In the genomic region with DNA sequence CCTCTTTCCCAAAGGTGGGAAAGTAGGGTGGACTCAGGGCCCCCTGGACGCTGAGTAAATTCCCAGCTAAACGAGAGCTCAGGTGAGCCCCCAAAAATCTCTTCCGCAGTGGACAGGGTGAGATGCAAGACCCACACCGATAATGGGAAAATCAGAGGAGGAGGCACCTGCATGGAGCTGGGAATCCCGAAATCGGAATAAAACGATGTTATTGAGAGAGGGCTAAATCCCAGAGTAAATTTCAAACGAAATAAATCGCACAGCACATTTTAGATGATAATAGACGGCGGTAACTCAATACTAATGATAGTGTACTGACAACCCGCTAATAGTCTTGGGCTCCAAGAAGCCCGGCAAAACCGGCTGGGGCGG, we compare ENCODE assay signal across 19 cellular contexts. TPM values are rescaled to one million over a fixed set of nuclear protein-coding genes. Genes with fewer than 3 reads are reported as not detected.
A peak's percentile ranks its signal among the peaks of the same experiment; 100 is the strongest.
DNase-seq lines count a peak whose midpoint lies in the region; ATAC-seq, FAIRE-seq and TF ChIP-seq lines count a peak whose summit lies in the region.
"Had no signal": no experiment of that assay in that cellular context is flagged by ENCODE, and none has a peak within 500 bp of the region (broad histone marks: within the 10 kb centered on the region; RNA-seq: fewer than 3 reads in every experiment).

No MANE protein-coding gene starts in this region.

- no peak overlapping the region for H3K18ac ChIP-seq in H1 (ENCODE audit: extremely low read depth, low read length)

- peak overlapping the region; percentile 44; the same call in 1 of the 3 replicates for H3K4me3 Mint-ChIP-seq in GM23338
- peak overlapping the region in 1 of 4 donors; percentile 18 for H3K4me3 Mint-ChIP-seq in IgD-negative memory B cell
- H3K4me3 Mint-ChIP-seq in memory B cell, result no peak overlapping the region
- H3K4me3 Mint-ChIP-seq in activated CD4-positive, alpha-beta memory T cell treated with anti-CD3 and anti-CD28 coated beads, Interleukin-2, amount 10 ng/mL, durations not matched to agents 7 days and 5 days, result no peak overlapping the region
- no peak overlapping the region for H3K4me3 Mint-ChIP-seq in HFFc6

- no peak for FAIRE-seq in H1 (lab: Jason Lieb, UNC)
- FAIRE-seq: GM12892 had no signal

- H3K27me3 Mint-ChIP-seq in GM23338 (ENCODE audit: insufficient read depth, low read depth, poor library complexity) (peaks cover 96% of the 10 kb centered on the region), IgD-negative memory B cell (peaks cover 47% of the 10 kb centered on the region), memory B cell (peaks cover 38% of the 10 kb centered on the region), HFFc6 (ENCODE audit: insufficient read depth) (peaks cover 50% of the 10 kb centered on the region)
- peaks cover 81% of the 10 kb centered on the region for H3K27me3 Mint-ChIP-seq in activated CD4-positive, alpha-beta memory T cell treated with anti-CD3 and anti-CD28 coated beads, Interleukin-2, amount 10 ng/mL, durations not matched to agents 7 days and 5 days

- no peak overlapping the region for H2AFZ ChIP-seq in GM23338
- H2AFZ ChIP-seq in H1 (ENCODE audit: low read length), result no peak overlapping the region

- peak overlapping the region; percentile 87 for H3K4me2 ChIP-seq in GM23338
- H3K4me2 ChIP-seq in H1 (ENCODE audit: insufficient read depth in 1 of 2, low read depth in 2 of 2, low read length in 2 of 2), result peak overlapping the region; percentile 58 to 78
- H3K4me2 ChIP-seq: BLaER1 had no signal

- no peak overlapping the region for H2BK12ac ChIP-seq in H1 (ENCODE audit: low read depth, low read length)

- no peak for TF ChIP-seq RAD21 in H1 (IDR thresholded peaks at IDR 0.05 in 1 of 2, conservative IDR thresholded peaks at IDR 0.05 in 1 of 2; ENCODE audit: low read depth in 2 of 2, low read length in 2 of 2)

- H3K9me3 Mint-ChIP-seq in GM23338 (peaks cover 3% of the 10 kb centered on the region; the same call in 2 of the 3 replicates), IgD-negative memory B cell (no peaks in the 10 kb centered on the region), memory B cell (no peaks in the 10 kb centered on the region), HFFc6 (no peaks in the 10 kb centered on the region)
- H3K9me3 Mint-ChIP-seq in activated CD4-positive, alpha-beta memory T cell treated with anti-CD3 and anti-CD28 coated beads, Interleukin-2, amount 10 ng/mL, durations not matched to agents 7 days and 5 days, result no peaks in the 10 kb centered on the region
- H3K9me3 Mint-ChIP-seq: CD8-positive, alpha-beta memory T cell had no signal

- H3K14ac ChIP-seq in H1 (ENCODE audit: insufficient read length), result no peak overlapping the region

- H3K27me3 ChIP-seq in GM23338 (ENCODE audit: insufficient read depth), result peaks cover 93% of the 10 kb centered on the region
- peaks cover 66 to 93% (median 91%) of the 10 kb centered on the region in 4 experiments for H3K27me3 ChIP-seq in H1 (replicated peaks in 1 of 4; ENCODE audit: control insufficient read depth in 3 of 4, extremely low read depth in 1 of 4, insufficient read depth in 3 of 4, low read length in 3 of 4)

- no peak overlapping the region for H3K23ac ChIP-seq in H1 (ENCODE audit: insufficient read length)

- no peaks in the 10 kb centered on the region; the same call in 1 of the 2 replicates for H3K79me1 ChIP-seq in H1 (ENCODE audit: low read depth, low read length)

- H3K36me3 ChIP-seq in GM23338 (ENCODE audit: insufficient read depth) (no peaks in the 10 kb centered on the region; the same call in 1 of the 2 replicates), H1 (ENCODE audit: control insufficient read depth in 2 of 4, insufficient read depth in 4 of 4, low read length in 3 of 4) (peaks cover 0 to 4% (median 0%) of the 10 kb centered on the region in 4 experiments; a peak in 1 of 8 replicates)
- H3K36me3 ChIP-seq: BLaER1 had no signal

- H2AK5ac ChIP-seq in H1 (ENCODE audit: low read depth, low read length), result no peak overlapping the region

- no peak overlapping the region for H2BK20ac ChIP-seq in H1 (ENCODE audit: low read length)

- WGBS in H1 (ENCODE audit: extremely low coverage in 1 of 2, insufficient coverage in 1 of 2, insufficient read length in 1 of 2, insufficient replicate concordance in 2 of 2, low coverage in 1 of 2, low lambda C conversion rate in 2 of 2, missing lambda C conversion rate in 1 of 2), 2 experiments, result 20% methylated on average over 15 of the region's 15 CpGs; no CpG with 5 or more reads in 1 of the 2 experiments

- TF ChIP-seq CTCF in GM23338 (conservative IDR thresholded peaks at IDR 0.05; ENCODE audit: low read depth in 2 of 2) (no peak), H1 (IDR thresholded peaks at IDR 0.05; ENCODE audit: control extremely low read depth in 1 of 3, insufficient read depth in 1 of 3, low read depth in 1 of 3, low read length in 3 of 3) (no peak), HFFc6 (IDR thresholded peaks at IDR 0.05) (no peak)

- TF ChIP-seq POLR2A in H1 (IDR thresholded peaks at IDR 0.05; ENCODE audit: control extremely low read depth in 1 of 2, low read depth in 2 of 2, low read length in 2 of 2), result no peak

- H3K4me1 ChIP-seq in GM23338 (ENCODE audit: insufficient read depth), result peaks cover 34% of the 10 kb centered on the region
- H3K4me1 ChIP-seq in H1 (replicated peaks in 1 of 4; ENCODE audit: control insufficient read depth in 3 of 4, insufficient read depth in 4 of 4, low read length in 3 of 4), result peaks cover 0 to 31% (median 18%) of the 10 kb centered on the region in 4 experiments; a peak in 6 of 7 replicates
- H3K4me1 ChIP-seq: Caco-2 had no signal

- CTCF ChIA-PET in H1 (lab: Charles Lee; ENCODE audit: partially characterized antibody), result interaction anchor here (0.6 to 1.3 kb wide), 4 partner anchors 90 to 423 kb away, joined by 3 to 4 read pairs (median 3); a partner anchor contains a TSS
- CTCF ChIA-PET in activated CD4-positive, alpha-beta memory T cell treated with anti-CD3 and anti-CD28 coated beads, Interleukin-2, amount 10 ng/mL, durations not matched to agents 7 days and 5 days (lab: Charles Lee), result no interaction called here

- peaks cover 4% of the 10 kb centered on the region; the same call in 1 of the 2 replicates for H3K23me2 ChIP-seq in H1 (ENCODE audit: low read depth, low read length)

- H2BK120ac ChIP-seq in H1 (replicated peaks; ENCODE audit: low read depth, low read length), result no peak overlapping the region

- H2BK15ac ChIP-seq in H1 (ENCODE audit: low read length), result no peak overlapping the region

- H3K4me3 ChIP-seq in GM23338 (peak overlapping the region; percentile 58), H1 (ENCODE audit: extremely low read depth in 1 of 4, insufficient read depth in 2 of 4, low read depth in 3 of 4, low read length in 4 of 4) (peak overlapping the region; percentile 22 to 55 (median 31); a peak in 6 of 8 replicates)
- H3K4me3 ChIP-seq: BLaER1 had no signal

- 0 out of 2 replicates have a peak, but pooled peaks cover 5% of the 10 kb centered on the region for H3F3A ChIP-seq in GM23338 (replicated peaks; ENCODE audit: low read depth)

- H3K36me3 Mint-ChIP-seq in GM23338 (ENCODE audit: low read depth) (no peaks in the 10 kb centered on the region), IgD-negative memory B cell (peaks cover 3% of the 10 kb centered on the region), memory B cell (peaks cover 5% of the 10 kb centered on the region), HFFc6 (ENCODE audit: low read depth) (peaks cover 4% of the 10 kb centered on the region; the same call in 1 of the 2 replicates)
- no peaks in the 10 kb centered on the region for H3K36me3 Mint-ChIP-seq in activated CD4-positive, alpha-beta memory T cell treated with anti-CD3 and anti-CD28 coated beads, Interleukin-2, amount 10 ng/mL, durations not matched to agents 7 days and 5 days (ENCODE audit: low read depth)

- no peak for ATAC-seq in GM23338
- no peak for ATAC-seq in memory B cell (ENCODE audit: low read depth)

- no peak overlapping the region for H2BK5ac ChIP-seq in H1 (ENCODE audit: low read depth, low read length)

- H3K4ac ChIP-seq in H1 (replicated peaks; ENCODE audit: insufficient read length, low read depth, low read length), result no peak overlapping the region

- no peak overlapping the region for H3K9ac ChIP-seq in H1 (replicated peaks in 1 of 4; ENCODE audit: extremely low read depth in 1 of 4, low read depth in 3 of 4, low read length in 3 of 4)
- H3K9ac ChIP-seq: BLaER1 had no signal

- H3K9me2 ChIP-seq in GM23338 (ENCODE audit: insufficient read depth), result no peaks in the 10 kb centered on the region

- no peak overlapping the region for H4K5ac ChIP-seq in H1 (ENCODE audit: insufficient read length, low read depth, low read length)

- H3K27ac ChIP-seq in GM23338 (ENCODE audit: low read depth) (no peak overlapping the region), H1 (ENCODE audit: low read depth, low read length) (no peak overlapping the region)
- H3K27ac ChIP-seq: BLaER1, HL-60 had no signal

- no peak for DNase-seq in GM23338 (ENCODE audit: low spot score)
- no peak for DNase-seq in H1 (ENCODE audit: low read depth in 1 of 2, low spot score in 2 of 2)
- no peak for DNase-seq in memory B cell (ENCODE audit: low spot score in 2 of 2)
- DNase-seq in stimulated activated CD8-positive, alpha-beta memory T cell treated with anti-CD3 and anti-CD28 coated beads, Interleukin-4, amount 100 ng/mL, for 48 hours, result no peak
- DNase-seq in activated CD4-positive, alpha-beta memory T cell treated with anti-CD3 and anti-CD28 coated beads, Interleukin-2, amount 10 ng/mL, durations not matched to agents 7 days and 5 days, result no peak
- DNase-seq in HFFc6, result no peak
- DNase-seq in T1000 (lab: John Stamatoyannopoulos, UW), result no peak
- DNase-seq: 8988T, AML-193, Caco-2, DND-41, GDM1, HCEC 1CT had no signal

- H4K20me1 ChIP-seq in GM23338 (replicated peaks; ENCODE audit: insufficient read depth) (peaks cover 28% of the 10 kb centered on the region), H1 (replicated peaks in 1 of 2; ENCODE audit: control insufficient read depth in 1 of 2, insufficient read depth in 2 of 2, low read length in 2 of 2) (peaks cover 6 to 19% of the 10 kb centered on the region in 2 experiments)

- POLR2A ChIA-PET in H1 (lab: Charles Lee; ENCODE audit: partially characterized antibody), result interaction anchor here (1.0 kb wide), 2 partner anchors 11 to 90 kb away, joined by 4 read pairs; a partner anchor contains a TSS
- POLR2A ChIA-PET in activated CD4-positive, alpha-beta memory T cell treated with anti-CD3 and anti-CD28 coated beads, Interleukin-2, amount 10 ng/mL, durations not matched to agents 7 days and 5 days (lab: Charles Lee), result no interaction called here

- no peak overlapping the region for H4K91ac ChIP-seq in H1 (replicated peaks; ENCODE audit: insufficient read length, low read length)

- H4K8ac ChIP-seq in H1 (ENCODE audit: extremely low read depth, insufficient read depth, low read length), result no peak overlapping the region

- no peaks in the 10 kb centered on the region for H3K9me3 ChIP-seq in H1 (ENCODE audit: insufficient read depth in 2 of 2, low read depth in 1 of 2, low read length in 1 of 2)
- H3K9me3 ChIP-seq: BLaER1, Caco-2 had no signal

- H3K79me2 ChIP-seq in GM23338 (replicated peaks; ENCODE audit: insufficient read depth) (no peaks in the 10 kb centered on the region), H1 (ENCODE audit: control insufficient read depth in 1 of 2, insufficient read depth in 2 of 2, low read length in 2 of 2) (no peaks in the 10 kb centered on the region)

- no peak for TF ChIP-seq EP300 in H1 (IDR thresholded peaks at IDR 0.05; ENCODE audit: borderline replicate concordance in 1 of 2, low read depth in 2 of 2, low read length in 2 of 2)

- H3K4me1 Mint-ChIP-seq in GM23338 (peaks cover 22% of the 10 kb centered on the region), IgD-negative memory B cell (peaks cover 2 to 8% (median 7%) of the 10 kb centered on the region in 3 donors), memory B cell (peaks cover 8% of the 10 kb centered on the region), HFFc6 (ENCODE audit: low read depth) (peaks cover 6% of the 10 kb centered on the region)
- H3K4me1 Mint-ChIP-seq in activated CD4-positive, alpha-beta memory T cell treated with anti-CD3 and anti-CD28 coated beads, Interleukin-2, amount 10 ng/mL, durations not matched to agents 7 days and 5 days, result peaks cover 7% of the 10 kb centered on the region

- H3K56ac ChIP-seq in H1 (replicated peaks; ENCODE audit: insufficient read length, low read depth, low read length), result no peak overlapping the region

- H3K27ac Mint-ChIP-seq in GM23338 (no peak overlapping the region), IgD-negative memory B cell (peak overlapping the region in 2 of 3 donors; percentile 23 to 51), memory B cell (peak overlapping the region; percentile 31), HFFc6 (no peak overlapping the region)
- no peak overlapping the region for H3K27ac Mint-ChIP-seq in activated CD4-positive, alpha-beta memory T cell treated with anti-CD3 and anti-CD28 coated beads, Interleukin-2, amount 10 ng/mL, durations not matched to agents 7 days and 5 days

RNA-seq across cellular contexts. Expression of a gene that starts 3.0 kb away (rescaled TPM):
- not detected in 2 replicates for total RNA-seq in GM23338 (2014; rRNA removed; shearing (Covaris generic))
- polyA plus RNA-seq in GM23338 (2016; fragmentation: Nextera tagmentation; extraction: Ambion mirVana) (not detected in 2 replicates), IgD-negative memory B cell (not detected), H1 (2011; rRNA removed) (0.06 TPM in 1 of 2 replicates, not detected in the other)
- not detected in 2 replicates for total RNA-seq in H1 (2021; fragmentation: NEBNext Ultra II Directional; extraction: Animal tissue kit (Norgen Biotek cat#: 25700))
- polyA plus RNA-seq in H1 (2011; cell fraction: cytosol; rRNA removed), result 0.03 TPM
- 0.14 TPM for polyA plus RNA-seq in H1 (2011; cell fraction: nucleus; rRNA removed)
- not detected in 4 replicates for polyA plus RNA-seq in H1 (2012, experiment 1 of 2)
- not detected for polyA plus RNA-seq in H1 (2012, experiment 2 of 2)
- polyA plus RNA-seq in H1 (2013, experiment 1 of 2), result not detected
- not detected for polyA plus RNA-seq in H1 (2013, experiment 2 of 2)
- not detected in 2 replicates for polyA minus RNA-seq in H1 (2011; rRNA and poly(A)+ RNA removed)
- polyA minus RNA-seq in H1 (2011; cell fraction: cytosol; rRNA and poly(A)+ RNA removed), result not detected
- not detected for polyA minus RNA-seq in H1 (2011; cell fraction: nucleus; rRNA and poly(A)+ RNA removed)
- not detected for total RNA-seq in activated CD4-positive, alpha-beta memory T cell treated with anti-CD3 and anti-CD28 coated beads, Interleukin-2, amount 10 ng/mL, durations not matched to agents 7 days and 5 days
- total RNA-seq in HFFc6 (2021; fragmentation: NEBNext Ultra II Directional; extraction: Animal tissue kit (Norgen Biotek cat#: 25700)), result not detected
- total RNA-seq: Caco-2; CD8-positive, alpha-beta memory T cell; H4 had no signal
- polyA plus RNA-seq: CD8-positive, alpha-beta memory T cell had no signal

Comparison
In these comparisons a context has a peak if more than half of its experiments do, and no peak if none do; other contexts are left out.
1. H3K27ac Mint-ChIP-seq: peak in IgD-negative memory B cell (2 of 3) and memory B cell (single experiment); none in GM23338 (single experiment), activated CD4-positive, alpha-beta memory T cell treated with anti-CD3 and anti-CD28 coated beads, Interleukin-2, amount 10 ng/mL, durations not matched to agents 7 days and 5 days (single experiment) and HFFc6 (single experiment).